1 cellular context compared by ENCODE assay signal in the genomic region with DNA sequence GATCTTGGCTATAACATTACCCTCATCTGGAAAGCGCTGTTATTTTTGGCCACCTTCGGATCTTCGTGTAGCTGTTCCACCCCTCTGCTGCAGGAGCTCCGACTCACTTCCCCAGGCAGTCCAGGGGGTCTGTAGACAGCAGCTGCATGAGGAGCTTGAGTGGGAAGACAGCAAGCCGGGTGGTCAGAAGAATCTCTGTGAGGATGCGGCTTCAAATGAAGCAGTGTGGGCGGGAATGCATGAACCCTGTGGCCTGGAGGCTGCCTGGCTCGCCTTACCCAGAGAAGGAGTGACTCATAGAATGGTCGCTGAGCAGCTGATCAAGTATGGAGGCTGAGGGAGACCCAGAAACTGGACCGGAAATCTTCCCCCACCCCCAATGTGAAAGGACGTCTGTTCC.
TF ChIP-seq lines count a peak whose summit lies in the region.

No MANE protein-coding gene starts in this region.

TF ChIP-seq in HCT116, 20 proteins besides CTCF, POLR2A, EP300 and RAD21 (continued from another document):
- TF ChIP-seq EZH2 (IDR thresholded peaks at IDR 0.05) (no peak), EZH2phosphoT487 (IDR thresholded peaks at IDR 0.05; ENCODE audit: borderline replicate concordance) (no peak), SRF (IDR thresholded peaks at IDR 0.05; ENCODE audit: low read depth) (no peak), ZNF274 (IDR thresholded peaks at IDR 0.05; ENCODE audit: low read depth, low read length) (no peak), YY1 (IDR thresholded peaks at IDR 0.05; ENCODE audit: extremely low read depth, insufficient replicate concordance, low read depth, low read length) (no peak), ZBTB33 (IDR thresholded peaks at IDR 0.05; ENCODE audit: extremely low read depth, insufficient replicate concordance, low read length) (no peak), EGR1 (IDR thresholded peaks at IDR 0.05; ENCODE audit: low read depth) (peak; percentile 63), SIN3A (IDR thresholded peaks at IDR 0.05; ENCODE audit: low read depth) (no peak), SP1 (IDR thresholded peaks at IDR 0.05; ENCODE audit: low read depth) (no peak), JUND (IDR thresholded peaks at IDR 0.05) (no peak), FOSL1 (IDR thresholded peaks at IDR 0.05; ENCODE audit: low read depth) (no peak), ZFX (IDR thresholded peaks at IDR 0.05) (no peak), MAX (IDR thresholded peaks at IDR 0.05) (peak; percentile 72), TCF7L2 (IDR thresholded peaks at IDR 0.05; ENCODE audit: borderline replicate concordance, extremely low read depth, insufficient read depth, insufficient read length) (no peak), ELF1 (IDR thresholded peaks at IDR 0.05; ENCODE audit: borderline replicate concordance, low read depth) (no peak)
- TF ChIP-seq, protein P1, sequence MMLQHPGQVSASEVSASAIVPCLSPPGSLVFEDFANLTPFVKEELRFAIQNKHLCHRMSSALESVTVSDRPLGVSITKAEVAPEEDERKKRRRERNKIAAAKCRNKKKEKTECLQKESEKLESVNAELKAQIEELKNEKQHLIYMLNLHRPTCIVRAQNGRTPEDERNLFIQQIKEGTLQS (IDR thresholded peaks at IDR 0.05), result no peak
- TF ChIP-seq, protein P2, sequence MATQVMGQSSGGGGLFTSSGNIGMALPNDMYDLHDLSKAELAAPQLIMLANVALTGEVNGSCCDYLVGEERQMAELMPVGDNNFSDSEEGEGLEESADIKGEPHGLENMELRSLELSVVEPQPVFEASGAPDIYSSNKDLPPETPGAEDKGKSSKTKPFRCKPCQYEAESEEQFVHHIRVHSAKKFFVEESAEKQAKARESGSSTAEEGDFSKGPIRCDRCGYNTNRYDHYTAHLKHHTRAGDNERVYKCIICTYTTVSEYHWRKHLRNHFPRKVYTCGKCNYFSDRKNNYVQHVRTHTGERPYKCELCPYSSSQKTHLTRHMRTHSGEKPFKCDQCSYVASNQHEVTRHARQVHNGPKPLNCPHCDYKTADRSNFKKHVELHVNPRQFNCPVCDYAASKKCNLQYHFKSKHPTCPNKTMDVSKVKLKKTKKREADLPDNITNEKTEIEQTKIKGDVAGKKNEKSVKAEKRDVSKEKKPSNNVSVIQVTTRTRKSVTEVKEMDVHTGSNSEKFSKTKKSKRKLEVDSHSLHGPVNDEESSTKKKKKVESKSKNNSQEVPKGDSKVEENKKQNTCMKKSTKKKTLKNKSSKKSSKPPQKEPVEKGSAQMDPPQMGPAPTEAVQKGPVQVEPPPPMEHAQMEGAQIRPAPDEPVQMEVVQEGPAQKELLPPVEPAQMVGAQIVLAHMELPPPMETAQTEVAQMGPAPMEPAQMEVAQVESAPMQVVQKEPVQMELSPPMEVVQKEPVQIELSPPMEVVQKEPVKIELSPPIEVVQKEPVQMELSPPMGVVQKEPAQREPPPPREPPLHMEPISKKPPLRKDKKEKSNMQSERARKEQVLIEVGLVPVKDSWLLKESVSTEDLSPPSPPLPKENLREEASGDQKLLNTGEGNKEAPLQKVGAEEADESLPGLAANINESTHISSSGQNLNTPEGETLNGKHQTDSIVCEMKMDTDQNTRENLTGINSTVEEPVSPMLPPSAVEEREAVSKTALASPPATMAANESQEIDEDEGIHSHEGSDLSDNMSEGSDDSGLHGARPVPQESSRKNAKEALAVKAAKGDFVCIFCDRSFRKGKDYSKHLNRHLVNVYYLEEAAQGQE (IDR thresholded peaks at IDR 0.05; ENCODE audit: low read depth), result no peak
TF ChIP-seq in HCT116: peak in this region for 3.
